ENCODE assay signal across 27 cellular contexts in genomic region chr6:88388589-88388988, GRCh38.
"Had no signal": no experiment of that assay in that cellular context is flagged by ENCODE, and none has a peak within 500 bp of the region (broad histone marks: within the 10 kb centered on the region; RNA-seq: fewer than 3 reads in every experiment).

No MANE protein-coding gene starts in this region.

- DNase-seq: stimulated activated CD4-positive, alpha-beta T cell treated with anti-CD3 and anti-CD28 coated beads, Interleukin-2, amount 100 ng/mL, for 48 hours; stimulated activated CD4-positive, alpha-beta T cell treated with anti-CD3 and anti-CD28 coated beads, Interleukin-4, amount 100 ng/mL, for 1 hour; stimulated activated CD4-positive, alpha-beta T cell treated with anti-CD3 and anti-CD28 coated beads, Interleukin-4, amount 100 ng/mL, for 24 hours; stimulated activated CD4-positive, alpha-beta T cell treated with anti-CD3 and anti-CD28 coated beads, Interleukin-4, amount 100 ng/mL, for 4 hours; stimulated activated CD8-positive, alpha-beta memory T cell treated with anti-CD3 and anti-CD28 coated beads, Interleukin-4, amount 100 ng/mL, for 48 hours; stimulated activated naive B cell treated with anti-CD40 and anti-IgM and Interleukin-4, amounts not matched to agents 10 μg/mL and 1 μg/mL and 100 μg/mL, for 72 hours; stimulated activated naive CD4-positive, alpha-beta T cell; stimulated activated naive CD4-positive, alpha-beta T cell treated with Interleukin-2 at 50 U/mL for 16 hours; stimulated activated naive CD8-positive, alpha-beta T cell treated with anti-CD3 and anti-CD28 coated beads, Interleukin-15, amount 100 ng/mL, for 72 hours; stimulated activated naive CD8-positive, alpha-beta T cell treated with anti-CD3 and anti-CD28 coated beads, Interleukin-15, Interleukin-2, amounts not matched to agents 100 U/mL and 50 U/mL, for 24 hours; stomach; substantia nigra; testis; thyroid gland; tibial artery; transverse colon; trophoblast cell; upper lobe of left lung; upper lobe of right lung; uterus had no signal

- H3K9me3 ChIP-seq: stomach, suprapubic skin, testis, thoracic aorta, thyroid gland, tibial artery, tibial nerve, transverse colon, upper lobe of left lung, upper lobe of right lung, uterus, vagina had no signal

- H3K4me1 ChIP-seq: stomach, suprapubic skin, testis, thyroid gland, tibial artery, tibial nerve, transverse colon, upper lobe of left lung, upper lobe of right lung, uterus, vagina had no signal

- FAIRE-seq: urothelium cell line had no signal

- H3K27me3 ChIP-seq: suprapubic skin, testis, thyroid gland, tibial artery, tibial nerve, transverse colon, upper lobe of left lung, upper lobe of right lung, uterus, vagina had no signal

- H3K27ac ChIP-seq: stomach, suprapubic skin, testis, thoracic aorta, thyroid gland, tibial artery, tibial nerve, transverse colon, upper lobe of left lung, upper lobe of right lung, uterus, vagina had no signal

- H3K36me3 ChIP-seq: stomach, suprapubic skin, thoracic aorta, thyroid gland, tibial artery, tibial nerve, transverse colon, upper lobe of left lung, upper lobe of right lung, uterus, vagina had no signal

- ATAC-seq: stimulated activated effector memory CD8-positive, alpha-beta T cell treated with anti-CD3 and anti-CD28 coated beads, Interleukin-12 subunit alpha, Interleukin-12 subunit beta, amount 100 ng/mL, for 72 hours; stimulated activated memory B cell treated with anti-CD40 and anti-IgM and Interleukin-4, amounts not matched to agents 10 μg/mL and 1 μg/mL and 100 μg/mL, for 72 hours; stimulated activated naive B cell treated with anti-CD40 and anti-IgM and Interleukin-4, amounts not matched to agents 10 μg/mL and 1 μg/mL and 100 μg/mL, for 72 hours; stimulated activated naive CD8-positive, alpha-beta T cell treated with anti-CD3 and anti-CD28 coated beads, Interleukin-15, amount 100 ng/mL, for 72 hours; stimulated activated naive CD8-positive, alpha-beta T cell treated with anti-CD3 and anti-CD28 coated beads, Interleukin-15, Interleukin-2, amounts not matched to agents 100 U/mL and 50 U/mL, for 24 hours; upper lobe of right lung had no signal

- H3K4me3 ChIP-seq: stomach, suprapubic skin, testis, thoracic aorta, thyroid gland, tibial artery, tibial nerve, transverse colon, upper lobe of left lung, upper lobe of right lung, uterus, vagina had no signal
